In genomic region chr22:41596776-41597634, GRCh38 we compare ENCODE assay signal across 8 cellular contexts. TPM values are rescaled to one million over a fixed set of nuclear protein-coding genes. Genes with fewer than 3 reads are reported as not detected.
DNase-seq lines count a peak whose midpoint lies in the region; ATAC-seq and TF ChIP-seq lines count a peak whose summit lies in the region.

No MANE protein-coding gene starts in this region.

- H3K27ac ChIP-seq in hepatocyte (no peak overlapping the region), sigmoid colon (peak overlapping the region in 1 of 4 donors; percentile 13)

- DNase-seq in CD14-positive monocyte (ENCODE audit: low spot score) (no peak), GM20000 (ENCODE audit: low spot score) (peak; percentile 56), OCI-M1 (lab: John Stamatoyannopoulos, UW) (peak; percentile 74), astrocyte of the hippocampus (ENCODE audit: low read depth, low spot score) (peak; percentile 74), hepatocyte (ENCODE audit: low spot score) (peak; percentile 69), sigmoid colon (peak; percentile 79)

- no peaks in the 10 kb centered on the region for H3K36me3 ChIP-seq in hepatocyte (replicated peaks; ENCODE audit: insufficient read depth, low read depth)
- H3K36me3 ChIP-seq in sigmoid colon, result peaks cover 0 to 21% (median 10%) of the 10 kb centered on the region in 4 donors

- ATAC-seq in HG03039 (IDR thresholded peaks at IDR 0.05; ENCODE audit: unreplicated experiment), result no peak
- ATAC-seq in GM21737 (IDR thresholded peaks at IDR 0.05; ENCODE audit: unreplicated experiment), result no peak

- H3K9me3 Mint-ChIP-seq in CD14-positive monocyte, result peaks cover 0 to 2% (median 0%) of the 10 kb centered on the region in 7 donors

- H3K4me3 ChIP-seq in hepatocyte (no peak overlapping the region), sigmoid colon (no peak overlapping the region)

- H3K36me3 Mint-ChIP-seq in CD14-positive monocyte, result peaks cover 32 to 34% of the 10 kb centered on the region in 2 donors

- no peaks in the 10 kb centered on the region for H3K4me1 ChIP-seq in hepatocyte (ENCODE audit: insufficient read depth)
- H3K4me1 ChIP-seq in sigmoid colon, result no peaks in the 10 kb centered on the region

- TF ChIP-seq POLR2A in sigmoid colon (IDR thresholded peaks at IDR 0.05), result no peak

- H3K4me1 Mint-ChIP-seq in CD14-positive monocyte, result no peaks in the 10 kb centered on the region

- TF ChIP-seq EP300 in sigmoid colon (IDR thresholded peaks at IDR 0.05), result no peak

- no peaks in the 10 kb centered on the region for H3K9me3 ChIP-seq in hepatocyte (ENCODE audit: low read depth)
- H3K9me3 ChIP-seq in sigmoid colon, result no peaks in the 10 kb centered on the region

- no peaks in the 10 kb centered on the region for H3K9me2 ChIP-seq in hepatocyte (replicated peaks; ENCODE audit: insufficient read depth)

- H3K27me3 ChIP-seq in hepatocyte, result no peaks in the 10 kb centered on the region
- no peaks in the 10 kb centered on the region for H3K27me3 ChIP-seq in sigmoid colon

- no peak overlapping the region for H2AFZ ChIP-seq in hepatocyte

- no peaks in the 10 kb centered on the region for H4K20me1 ChIP-seq in hepatocyte (ENCODE audit: insufficient read depth, poor library complexity, severe bottlenecking)

- H3K79me2 ChIP-seq in hepatocyte, result no peaks in the 10 kb centered on the region

- TF ChIP-seq CTCF in CD14-positive monocyte (IDR thresholded peaks at IDR 0.05) (peak; percentile 80), GM20000 (IDR thresholded peaks at IDR 0.05; ENCODE audit: extremely low read depth, missing control alignments) (peak; percentile 65), hepatocyte (IDR thresholded peaks at IDR 0.05; ENCODE audit: poor library complexity) (peak; percentile 64), sigmoid colon (IDR thresholded peaks at IDR 0.05) (peak; percentile 61 to 81 (median 71))

- H3K27ac Mint-ChIP-seq in CD14-positive monocyte, result peak overlapping the region in 4 of 7 donors; percentile 31 to 68 (median 50)

- H3K27me3 Mint-ChIP-seq in CD14-positive monocyte (ENCODE audit: low read depth in 3 of 3), result peaks cover 5 to 9% (median 5%) of the 10 kb centered on the region in 3 donors

- no peak overlapping the region for H3K4me2 ChIP-seq in hepatocyte

- H3K4me3 Mint-ChIP-seq in CD14-positive monocyte, result no peak overlapping the region

- WGBS in hepatocyte (ENCODE audit: low lambda C conversion rate, missing lambda C conversion rate), result 65% methylated on average over 13 of the region's 13 CpGs
- WGBS in sigmoid colon, 2 donors, result 31 to 53% methylated on average over 13 of the region's 13 CpGs

- intact Hi-C loops in CD14-positive monocyte (cut with micrococcal nuclease) (loop anchor here in 1 of 2 donors (5.0 to 10.0 kb wide), 2 partner anchors 55 to 192 kb away; partner anchors contain the start of gene POLR3H), sigmoid colon (cut with DNase I) (loop anchor here (2.0 to 10.0 kb wide), 2 partner anchors 52 to 192 kb away; partner anchors contain the start of gene POLR3H)

RNA-seq across cellular contexts. Expression of gene PMM1, which starts 7.4 kb away (rescaled TPM):
- polyA plus RNA-seq in CD14-positive monocyte (10 to 100 TPM; 15.6 to 23.5 TPM), hepatocyte (66.1 and 68.7 TPM in 2 replicates), sigmoid colon (100 to 1,000 TPM in 1 of 3 donors, 10 to 100 TPM in 2; 52.4 to 102 (median 67.3) TPM)
- total RNA-seq in hepatocyte (36.5 and 42.3 TPM in 2 replicates), sigmoid colon (10 to 100 TPM; 35.0 to 58.9 (median 43.6) TPM)

RNA-seq across cellular contexts. Expression of gene DESI1, which starts 23.8 kb away (rescaled TPM):
- polyA plus RNA-seq in CD14-positive monocyte (10 to 100 TPM; 15.8 to 33.7 TPM), hepatocyte (31.2 and 32.5 TPM in 2 replicates), sigmoid colon (10 to 100 TPM; 10.2 to 19.2 (median 12.5) TPM)
- total RNA-seq in hepatocyte (29.0 and 32.1 TPM in 2 replicates), sigmoid colon (10 to 100 TPM; 11.0 to 29.1 (median 16.9) TPM)

RNA-seq across cellular contexts. Expression of gene XRCC6, which starts 24.1 kb away (rescaled TPM):
- polyA plus RNA-seq in CD14-positive monocyte (100 to 1,000 TPM; 267 to 286 TPM), hepatocyte (242 and 260 TPM in 2 replicates), sigmoid colon (100 to 1,000 TPM; 141 to 203 (median 149) TPM)
- total RNA-seq in hepatocyte (273 and 276 TPM in 2 replicates), sigmoid colon (100 to 1,000 TPM; 143 to 220 (median 202) TPM)

RNA-seq across cellular contexts. Expression of gene CSDC2, which starts 36.2 kb away (rescaled TPM):
- polyA plus RNA-seq in CD14-positive monocyte, result not detected
- total RNA-seq in hepatocyte, result 1.7 and 2.7 TPM in 2 replicates
- 5.0 and 5.4 TPM in 2 replicates for polyA plus RNA-seq in hepatocyte
- total RNA-seq in sigmoid colon, result 10 to 100 TPM in 2 of 4 donors, 1 to 10 TPM in 2; 6.4 to 19.9 (median 10.6) TPM
- polyA plus RNA-seq in sigmoid colon, result 1 to 10 TPM in 1 of 3 donors, under 1 TPM in 2; 0.46 to 1.2 (median 0.60) TPM

RNA-seq across cellular contexts. Expression of gene POLR3H, which starts 52.7 kb away (rescaled TPM):
- polyA plus RNA-seq in CD14-positive monocyte (10 to 100 TPM; 10.4 to 19.0 TPM), hepatocyte (37.4 and 41.1 TPM in 2 replicates), sigmoid colon (10 to 100 TPM in 1 of 3 donors, 1 to 10 TPM in 2; 4.6 to 19.7 (median 7.2) TPM)
- total RNA-seq in hepatocyte (14.5 and 17.5 TPM in 2 replicates), sigmoid colon (10 to 100 TPM; 10.3 to 14.4 (median 12.2) TPM)
